23 cellular contexts compared by ENCODE assay signal in genomic region chr10:86597306-86597705, GRCh38. TPM values are rescaled to one million over a fixed set of nuclear protein-coding genes. Genes with fewer than 3 reads are reported as not detected.
"Had no signal": no experiment of that assay in that cellular context is flagged by ENCODE, and none has a peak within 500 bp of the region (broad histone marks: within the 10 kb centered on the region; RNA-seq: fewer than 3 reads in every experiment).

No MANE protein-coding gene starts in this region.

- ATAC-seq: effector memory CD8-positive, alpha-beta T cell; gastrocnemius medialis; heart right ventricle; mucosa of descending colon; stimulated activated naive B cell treated with anti-CD40 and anti-IgM and Interleukin-4, amounts not matched to agents 10 μg/mL and 1 μg/mL and 100 μg/mL, for 72 hours had no signal

- DNase-seq: central memory CD4-positive, alpha-beta T cell; effector memory CD8-positive, alpha-beta T cell; gastrocnemius medialis; heart right ventricle; hypothalamus; kidney glomerular epithelial cell; mammary epithelial cell; mucosa of descending colon; spleen; stimulated activated CD4-positive, alpha-beta T cell treated with anti-CD3 and anti-CD28 coated beads, Interleukin-2, amount 100 ng/mL, for 24 hours; stimulated activated CD4-positive, alpha-beta T cell treated with anti-CD3 and anti-CD28 coated beads, Interleukin-4, amount 100 ng/mL, for 4 hours; stimulated activated naive B cell treated with anti-CD40 and anti-IgM and Interleukin-4, amounts not matched to agents 10 μg/mL and 1 μg/mL and 100 μg/mL, for 72 hours; stomach; substantia nigra; transverse colon; uterus had no signal

- H3K27ac ChIP-seq: epithelial cell of prostate, esophagus muscularis mucosa, gastrocnemius medialis, heart right ventricle, neutrophil, spleen, stomach, thoracic aorta, transverse colon, uterus had no signal

- H3K4me3 ChIP-seq: esophagus muscularis mucosa, gastrocnemius medialis, heart right ventricle, mucosa of descending colon, spleen, stomach, thoracic aorta, transverse colon, uterus had no signal

RNA-seq across cellular contexts. Expression of gene OPN4, which starts 57.0 kb away (rescaled TPM):
- total RNA-seq: fibroblast of villous mesenchyme, mammary epithelial cell, osteoblast, pulmonary artery endothelial cell, spleen, stomach, thoracic aorta, uterus had no signal
